Comparison of ENCODE assay signal across 1 cellular context in the genomic region with DNA sequence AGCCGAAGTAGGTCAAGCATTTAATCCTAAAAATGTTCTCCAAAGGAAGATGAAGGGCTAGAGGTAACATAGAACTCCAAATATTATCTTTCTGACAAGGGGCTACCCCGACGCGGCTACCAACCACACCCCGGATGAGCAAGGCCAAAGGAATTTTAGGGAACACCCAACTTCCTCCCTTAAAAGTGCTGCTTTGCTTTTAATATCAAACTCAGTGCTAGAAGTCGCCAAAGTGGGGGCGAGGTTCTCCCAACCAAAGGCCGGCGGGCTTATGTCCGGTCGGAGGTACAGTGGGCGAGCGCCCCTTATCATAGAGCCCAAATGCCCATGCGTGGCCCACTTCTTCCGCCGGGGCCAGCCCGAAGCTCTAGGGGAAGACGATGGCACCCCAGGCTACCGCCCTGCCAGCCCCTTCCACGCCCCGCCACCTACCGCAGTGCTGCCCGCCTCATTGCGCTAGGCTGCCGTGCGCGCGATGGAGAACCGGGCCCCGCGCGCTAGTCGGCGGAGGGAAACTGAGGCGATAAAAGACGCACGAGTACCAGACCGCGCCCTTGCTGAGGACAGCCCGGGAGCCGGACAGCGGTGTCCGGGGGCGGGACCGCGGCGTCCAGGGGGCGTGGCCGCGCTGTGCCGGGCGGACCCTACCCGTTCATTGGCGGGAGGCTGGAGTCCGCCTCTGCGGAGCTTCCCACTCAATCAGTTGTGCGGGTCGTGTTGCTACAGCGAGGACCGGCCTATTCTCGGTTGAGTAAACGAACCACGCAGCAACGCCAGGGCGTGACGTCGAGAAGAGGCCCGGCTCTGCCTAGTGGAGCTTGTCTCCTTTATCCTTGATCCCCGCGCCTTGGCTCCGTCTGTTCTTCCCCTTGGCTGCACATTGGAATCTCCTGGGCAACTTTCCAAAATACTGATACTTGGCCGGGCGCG.
TF ChIP-seq lines count a peak whose summit lies in the region.

A gene with protein sequence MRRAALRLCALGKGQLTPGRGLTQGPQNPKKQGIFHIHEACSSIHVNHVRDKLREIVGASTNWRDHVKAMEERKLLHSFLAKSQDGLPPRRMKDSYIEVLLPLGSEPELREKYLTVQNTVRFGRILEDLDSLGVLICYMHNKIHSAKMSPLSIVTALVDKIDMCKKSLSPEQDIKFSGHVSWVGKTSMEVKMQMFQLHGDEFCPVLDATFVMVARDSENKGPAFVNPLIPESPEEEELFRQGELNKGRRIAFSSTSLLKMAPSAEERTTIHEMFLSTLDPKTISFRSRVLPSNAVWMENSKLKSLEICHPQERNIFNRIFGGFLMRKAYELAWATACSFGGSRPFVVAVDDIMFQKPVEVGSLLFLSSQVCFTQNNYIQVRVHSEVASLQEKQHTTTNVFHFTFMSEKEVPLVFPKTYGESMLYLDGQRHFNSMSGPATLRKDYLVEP (minus strand): TSS at position 584 of the 930 bp plus-strand sequence. CDS start 132 bp downstream, at position 452.

TF ChIP-seq in K562, 482 proteins besides CTCF, POLR2A, EP300 and RAD21 (continued from another document and continues in another):
- peak; percentile 65 for TF ChIP-seq TAF1 (IDR thresholded peaks at IDR 0.05; ENCODE audit: control insufficient read depth, extremely low read depth, insufficient read depth, low read length, severe bottlenecking)
- TF ChIP-seq CCNT2 (IDR thresholded peaks at IDR 0.05; ENCODE audit: borderline replicate concordance, extremely low read depth, insufficient read length, low read depth, low read length): peak; percentile 57
- TF ChIP-seq NR2C2 (CRISPR knock-in tag; IDR thresholded peaks at IDR 0.05): no peak
- TF ChIP-seq NR2C2 (tag; IDR thresholded peaks at IDR 0.05): peak; percentile 39; the same call in 1 of the 2 replicates
- TF ChIP-seq CREB1 (IDR thresholded peaks at IDR 0.05): peak; percentile 73
- TF ChIP-seq CREB1 (CRISPR knock-in tag; IDR thresholded peaks at IDR 0.05): peak; percentile 78
- TF ChIP-seq MTA1 (IDR thresholded peaks at IDR 0.05; ENCODE audit: borderline replicate concordance): no peak
- TF ChIP-seq TARDBP (IDR thresholded peaks at IDR 0.05): no peak
- TF ChIP-seq SP1 (CRISPR knock-in tag; IDR thresholded peaks at IDR 0.05): peak; percentile 79
- peak; percentile 75; the same call in 1 of the 2 replicates for TF ChIP-seq L3MBTL2 (IDR thresholded peaks at IDR 0.05)
- no peak for TF ChIP-seq TEAD2 (tag; IDR thresholded peaks at IDR 0.05)
- TF ChIP-seq ETV5 (CRISPR knock-in tag; IDR thresholded peaks at IDR 0.05; ENCODE audit: low read depth): peak; percentile 42; the same call in 1 of the 2 replicates
- no peak for TF ChIP-seq SMAD3 (CRISPR knock-in tag; conservative IDR thresholded peaks at IDR 0.05)
- TF ChIP-seq OTX1 (CRISPR knock-in tag; IDR thresholded peaks at IDR 0.05): no peak
- TF ChIP-seq ZNF561 (CRISPR knock-in tag; conservative IDR thresholded peaks at IDR 0.05): no peak
- no peak for TF ChIP-seq PURB (CRISPR knock-in tag; IDR thresholded peaks at IDR 0.05; ENCODE audit: low read depth)
- TF ChIP-seq TSC22D4 (tag; IDR thresholded peaks at IDR 0.05): no peak
- TF ChIP-seq MCM7 (IDR thresholded peaks at IDR 0.05): no peak
- no peak for TF ChIP-seq ZNF239 (CRISPR knock-in tag; IDR thresholded peaks at IDR 0.05)
- TF ChIP-seq AFF1 (IDR thresholded peaks at IDR 0.05; ENCODE audit: low read depth in 1 of 2, partially characterized antibody in 2 of 2): no peak
- TF ChIP-seq ASH1L (IDR thresholded peaks at IDR 0.05; ENCODE audit: borderline replicate concordance, low read depth, partially characterized antibody): no peak
- TF ChIP-seq, protein P1, sequence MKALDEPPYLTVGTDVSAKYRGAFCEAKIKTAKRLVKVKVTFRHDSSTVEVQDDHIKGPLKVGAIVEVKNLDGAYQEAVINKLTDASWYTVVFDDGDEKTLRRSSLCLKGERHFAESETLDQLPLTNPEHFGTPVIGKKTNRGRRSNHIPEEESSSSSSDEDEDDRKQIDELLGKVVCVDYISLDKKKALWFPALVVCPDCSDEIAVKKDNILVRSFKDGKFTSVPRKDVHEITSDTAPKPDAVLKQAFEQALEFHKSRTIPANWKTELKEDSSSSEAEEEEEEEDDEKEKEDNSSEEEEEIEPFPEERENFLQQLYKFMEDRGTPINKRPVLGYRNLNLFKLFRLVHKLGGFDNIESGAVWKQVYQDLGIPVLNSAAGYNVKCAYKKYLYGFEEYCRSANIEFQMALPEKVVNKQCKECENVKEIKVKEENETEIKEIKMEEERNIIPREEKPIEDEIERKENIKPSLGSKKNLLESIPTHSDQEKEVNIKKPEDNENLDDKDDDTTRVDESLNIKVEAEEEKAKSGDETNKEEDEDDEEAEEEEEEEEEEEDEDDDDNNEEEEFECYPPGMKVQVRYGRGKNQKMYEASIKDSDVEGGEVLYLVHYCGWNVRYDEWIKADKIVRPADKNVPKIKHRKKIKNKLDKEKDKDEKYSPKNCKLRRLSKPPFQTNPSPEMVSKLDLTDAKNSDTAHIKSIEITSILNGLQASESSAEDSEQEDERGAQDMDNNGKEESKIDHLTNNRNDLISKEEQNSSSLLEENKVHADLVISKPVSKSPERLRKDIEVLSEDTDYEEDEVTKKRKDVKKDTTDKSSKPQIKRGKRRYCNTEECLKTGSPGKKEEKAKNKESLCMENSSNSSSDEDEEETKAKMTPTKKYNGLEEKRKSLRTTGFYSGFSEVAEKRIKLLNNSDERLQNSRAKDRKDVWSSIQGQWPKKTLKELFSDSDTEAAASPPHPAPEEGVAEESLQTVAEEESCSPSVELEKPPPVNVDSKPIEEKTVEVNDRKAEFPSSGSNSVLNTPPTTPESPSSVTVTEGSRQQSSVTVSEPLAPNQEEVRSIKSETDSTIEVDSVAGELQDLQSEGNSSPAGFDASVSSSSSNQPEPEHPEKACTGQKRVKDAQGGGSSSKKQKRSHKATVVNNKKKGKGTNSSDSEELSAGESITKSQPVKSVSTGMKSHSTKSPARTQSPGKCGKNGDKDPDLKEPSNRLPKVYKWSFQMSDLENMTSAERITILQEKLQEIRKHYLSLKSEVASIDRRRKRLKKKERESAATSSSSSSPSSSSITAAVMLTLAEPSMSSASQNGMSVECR (CRISPR knock-in tag; IDR thresholded peaks at IDR 0.05): peak; percentile 42; the same call in 1 of the 2 replicates
- no peak for TF ChIP-seq CHCHD3 (CRISPR knock-in tag; IDR thresholded peaks at IDR 0.05)
- no peak for TF ChIP-seq GATAD2B (IDR thresholded peaks at IDR 0.05; ENCODE audit: borderline replicate concordance)
- TF ChIP-seq MNT (conservative IDR thresholded peaks at IDR 0.05): peak; percentile 42 to 70
- no peak for TF ChIP-seq ZNF764 (CRISPR knock-in tag; IDR thresholded peaks at IDR 0.05; ENCODE audit: low read depth)
- TF ChIP-seq ZFPM2 (CRISPR knock-in tag; IDR thresholded peaks at IDR 0.05): no peak
- no peak for TF ChIP-seq SAFB (IDR thresholded peaks at IDR 0.05; ENCODE audit: borderline replicate concordance, low read depth, low read length)
- TF ChIP-seq STAG1 (CRISPR knock-in tag; IDR thresholded peaks at IDR 0.05; ENCODE audit: borderline replicate concordance): no peak
- TF ChIP-seq, protein P2, sequence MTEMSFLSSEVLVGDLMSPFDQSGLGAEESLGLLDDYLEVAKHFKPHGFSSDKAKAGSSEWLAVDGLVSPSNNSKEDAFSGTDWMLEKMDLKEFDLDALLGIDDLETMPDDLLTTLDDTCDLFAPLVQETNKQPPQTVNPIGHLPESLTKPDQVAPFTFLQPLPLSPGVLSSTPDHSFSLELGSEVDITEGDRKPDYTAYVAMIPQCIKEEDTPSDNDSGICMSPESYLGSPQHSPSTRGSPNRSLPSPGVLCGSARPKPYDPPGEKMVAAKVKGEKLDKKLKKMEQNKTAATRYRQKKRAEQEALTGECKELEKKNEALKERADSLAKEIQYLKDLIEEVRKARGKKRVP (CRISPR knock-in tag; IDR thresholded peaks at IDR 0.05): no peak
- no peak for TF ChIP-seq ATF1 (CRISPR knock-in tag; IDR thresholded peaks at IDR 0.05)
- TF ChIP-seq ATF1 (tag; IDR thresholded peaks at IDR 0.05): peak; percentile 89
- peak; percentile 61; the same call in 1 of the 2 replicates for TF ChIP-seq SMARCE1 (IDR thresholded peaks at IDR 0.05)
- TF ChIP-seq, protein P3, sequence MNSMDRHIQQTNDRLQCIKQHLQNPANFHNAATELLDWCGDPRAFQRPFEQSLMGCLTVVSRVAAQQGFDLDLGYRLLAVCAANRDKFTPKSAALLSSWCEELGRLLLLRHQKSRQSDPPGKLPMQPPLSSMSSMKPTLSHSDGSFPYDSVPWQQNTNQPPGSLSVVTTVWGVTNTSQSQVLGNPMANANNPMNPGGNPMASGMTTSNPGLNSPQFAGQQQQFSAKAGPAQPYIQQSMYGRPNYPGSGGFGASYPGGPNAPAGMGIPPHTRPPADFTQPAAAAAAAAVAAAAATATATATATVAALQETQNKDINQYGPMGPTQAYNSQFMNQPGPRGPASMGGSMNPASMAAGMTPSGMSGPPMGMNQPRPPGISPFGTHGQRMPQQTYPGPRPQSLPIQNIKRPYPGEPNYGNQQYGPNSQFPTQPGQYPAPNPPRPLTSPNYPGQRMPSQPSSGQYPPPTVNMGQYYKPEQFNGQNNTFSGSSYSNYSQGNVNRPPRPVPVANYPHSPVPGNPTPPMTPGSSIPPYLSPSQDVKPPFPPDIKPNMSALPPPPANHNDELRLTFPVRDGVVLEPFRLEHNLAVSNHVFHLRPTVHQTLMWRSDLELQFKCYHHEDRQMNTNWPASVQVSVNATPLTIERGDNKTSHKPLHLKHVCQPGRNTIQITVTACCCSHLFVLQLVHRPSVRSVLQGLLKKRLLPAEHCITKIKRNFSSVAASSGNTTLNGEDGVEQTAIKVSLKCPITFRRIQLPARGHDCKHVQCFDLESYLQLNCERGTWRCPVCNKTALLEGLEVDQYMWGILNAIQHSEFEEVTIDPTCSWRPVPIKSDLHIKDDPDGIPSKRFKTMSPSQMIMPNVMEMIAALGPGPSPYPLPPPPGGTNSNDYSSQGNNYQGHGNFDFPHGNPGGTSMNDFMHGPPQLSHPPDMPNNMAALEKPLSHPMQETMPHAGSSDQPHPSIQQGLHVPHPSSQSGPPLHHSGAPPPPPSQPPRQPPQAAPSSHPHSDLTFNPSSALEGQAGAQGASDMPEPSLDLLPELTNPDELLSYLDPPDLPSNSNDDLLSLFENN (IDR thresholded peaks at IDR 0.05; ENCODE audit: low read depth in 2 of 2, low read length in 2 of 2): 0 out of 4 replicates have a peak, but pooled peaks of 1 of the 2 experiments have one; percentile 30
- TF ChIP-seq ZBED1 (IDR thresholded peaks at IDR 0.05): 0 out of 2 replicates have a peak, but pooled peaks have one; percentile 45
- TF ChIP-seq DPF2 (IDR thresholded peaks at IDR 0.05): peak; percentile 15; the same call in 1 of the 2 replicates
- TF ChIP-seq ZFX (CRISPR knock-in tag; IDR thresholded peaks at IDR 0.05): peak; percentile 71
- TF ChIP-seq, protein P4, sequence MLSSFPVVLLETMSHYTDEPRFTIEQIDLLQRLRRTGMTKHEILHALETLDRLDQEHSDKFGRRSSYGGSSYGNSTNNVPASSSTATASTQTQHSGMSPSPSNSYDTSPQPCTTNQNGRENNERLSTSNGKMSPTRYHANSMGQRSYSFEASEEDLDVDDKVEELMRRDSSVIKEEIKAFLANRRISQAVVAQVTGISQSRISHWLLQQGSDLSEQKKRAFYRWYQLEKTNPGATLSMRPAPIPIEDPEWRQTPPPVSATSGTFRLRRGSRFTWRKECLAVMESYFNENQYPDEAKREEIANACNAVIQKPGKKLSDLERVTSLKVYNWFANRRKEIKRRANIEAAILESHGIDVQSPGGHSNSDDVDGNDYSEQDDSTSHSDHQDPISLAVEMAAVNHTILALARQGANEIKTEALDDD (IDR thresholded peaks at IDR 0.05): no peak
- peak; percentile 33; the same call in 1 of the 2 replicates for TF ChIP-seq RFX1 (IDR thresholded peaks at IDR 0.05)
- no peak for TF ChIP-seq PPARD (CRISPR knock-in tag; IDR thresholded peaks at IDR 0.05)
- no peak for TF ChIP-seq RBM25 (IDR thresholded peaks at IDR 0.05; ENCODE audit: low read depth, low read length, severe bottlenecking)
- TF ChIP-seq HCFC1 (IDR thresholded peaks at IDR 0.05; ENCODE audit: low read depth, low read length): 0 out of 2 replicates have a peak, but pooled peaks have one; percentile 7
